Comparison of ENCODE assay signal across 8 cellular contexts in genomic region chr1:28417441-28418277, GRCh38. TPM values are rescaled to one million over a fixed set of nuclear protein-coding genes. Genes with fewer than 3 reads are reported as not detected.
DNase-seq lines count a peak whose midpoint lies in the region; ATAC-seq, FAIRE-seq and TF ChIP-seq lines count a peak whose summit lies in the region.

No MANE protein-coding gene starts in this region.

- intact Hi-C loops in CD8-positive, alpha-beta T cell (cut with DNase I, micrococcal nuclease), result no loop called here

- no peak overlapping the region for H3K4me3 ChIP-seq in CD8-positive, alpha-beta T cell (ENCODE audit: low read depth, low read length)

- peaks cover 4% of the 10 kb centered on the region for H3K4me1 ChIP-seq in CD8-positive, alpha-beta T cell (ENCODE audit: insufficient read depth, low read length)

- no peak for FAIRE-seq in D721Med (lab: Jason Lieb, UNC)

- peaks cover 8% of the 10 kb centered on the region for H3K36me3 Mint-ChIP-seq in CD8-positive, alpha-beta T cell

- no peaks in the 10 kb centered on the region for H3K27me3 Mint-ChIP-seq in CD8-positive, alpha-beta T cell (ENCODE audit: low read depth)

- H3K9me3 ChIP-seq in CD8-positive, alpha-beta T cell (ENCODE audit: low read length), result no peaks in the 10 kb centered on the region

- no peak for TF ChIP-seq CTCF in CD8-positive, alpha-beta T cell (IDR thresholded peaks at IDR 0.05)
- TF ChIP-seq CTCF in D721Med (IDR thresholded peaks at IDR 0.05; ENCODE audit: insufficient read depth, missing control alignments), result no peak

- POLR2A ChIA-PET in CD8-positive, alpha-beta T cell (lab: Charles Lee), result no interaction called here

- no peaks in the 10 kb centered on the region for H3K36me3 ChIP-seq in CD8-positive, alpha-beta T cell (ENCODE audit: insufficient read depth, low read length)

- ATAC-seq in CD8-positive, alpha-beta T cell, result peak; percentile 36

- peaks cover 11% of the 10 kb centered on the region for H3K4me1 Mint-ChIP-seq in CD8-positive, alpha-beta T cell (ENCODE audit: low read depth)

- no peak overlapping the region for H3K27ac Mint-ChIP-seq in CD8-positive, alpha-beta T cell

- H3K27ac ChIP-seq in CD8-positive, alpha-beta T cell (ENCODE audit: low read depth, low read length), result no peak overlapping the region

- DNase-seq in CD8-positive, alpha-beta T cell, result no peak
- DNase-seq in HK-2 (ENCODE audit: unreplicated experiment) (peak; percentile 67), UCSD-AML1 (lab: John Stamatoyannopoulos, UW; ENCODE audit: unreplicated experiment) (peak; percentile 20), kidney glomerular epithelial cell (lab: John Stamatoyannopoulos, UW) (peak; percentile 94), D721Med (ENCODE audit: insufficient read length, low spot score) (no peak), hepatic stellate cell (ENCODE audit: low spot score) (no peak), cortex of kidney (lab: John Stamatoyannopoulos, UW) (no peak), KG1 (lab: John Stamatoyannopoulos, UW) (no peak)

- CTCF ChIA-PET in CD8-positive, alpha-beta T cell (lab: Charles Lee), result interaction anchor here (0.9 kb wide), 1 partner anchor 8 kb away, joined by 3 read pairs; no protein-coding TSS in a partner anchor

- H3K9me3 Mint-ChIP-seq in CD8-positive, alpha-beta T cell, result no peaks in the 10 kb centered on the region

- H3K27me3 ChIP-seq in CD8-positive, alpha-beta T cell (ENCODE audit: insufficient read depth, low read length), result no peaks in the 10 kb centered on the region

- H3K4me3 Mint-ChIP-seq in CD8-positive, alpha-beta T cell, result peak overlapping the region; percentile 17

RNA-seq across cellular contexts. Expression of gene PHACTR4, which starts 48.1 kb away (rescaled TPM):
- total RNA-seq in CD8-positive, alpha-beta T cell, result 10 to 100 TPM; 19.3 to 25.2 TPM

Comparison
In these comparisons a context has a peak if more than half of its experiments do, and no peak if none do; other contexts are left out.
1. DNase-seq: peak in HK-2 (single experiment), UCSD-AML1 (single experiment) and kidney glomerular epithelial cell (single experiment); none in CD8-positive, alpha-beta T cell (0 of 7), D721Med (single experiment), hepatic stellate cell (single experiment), cortex of kidney (single experiment) and KG1 (single experiment).